ENCODE assay signal across 8 cellular contexts in the genomic region with DNA sequence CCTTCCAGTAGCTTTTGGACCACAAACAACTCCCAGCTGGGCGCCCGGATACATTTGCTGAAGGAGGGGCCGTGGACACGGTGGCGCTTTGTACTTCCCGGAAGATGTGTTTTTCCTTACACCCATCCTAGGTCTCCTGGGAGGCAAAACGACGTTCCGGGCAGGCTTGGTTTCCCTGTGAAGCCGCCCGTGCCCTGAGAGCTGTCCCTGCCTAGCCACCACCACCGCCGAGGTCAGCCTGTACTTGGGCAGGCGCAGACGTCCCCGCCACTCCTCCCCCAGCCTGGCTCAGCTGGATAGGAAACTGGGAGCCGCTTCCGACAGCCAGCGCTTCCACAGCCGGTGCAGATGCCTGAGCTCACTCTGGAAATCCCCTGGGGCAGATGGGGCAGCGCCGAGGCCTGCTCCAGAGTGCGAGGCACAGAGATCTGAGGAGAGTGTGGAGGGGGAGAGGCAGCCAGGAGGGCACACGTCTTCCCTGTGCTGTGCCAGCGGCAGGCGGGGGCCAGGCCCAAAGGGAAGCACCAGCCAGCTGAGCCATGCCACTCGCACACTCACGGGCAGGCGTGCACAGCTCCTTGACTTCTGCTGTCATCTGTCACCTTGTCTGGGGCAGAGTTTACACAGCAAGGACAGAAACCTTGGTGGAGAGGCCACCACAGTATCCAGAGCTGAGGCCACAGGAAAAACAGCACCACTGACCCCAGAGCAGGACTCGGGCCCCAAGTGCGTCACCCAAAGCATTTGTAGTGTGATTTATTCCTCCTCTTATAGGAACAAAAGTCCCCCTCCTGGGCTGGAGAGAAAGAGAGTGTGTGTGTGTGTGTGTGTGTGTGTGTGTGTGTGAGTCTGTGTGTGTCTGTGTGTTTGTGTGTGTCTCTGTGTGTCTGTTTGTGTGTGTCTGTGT. TPM values are rescaled to one million over a fixed set of nuclear protein-coding genes. Genes with fewer than 3 reads are reported as not detected.
DNase-seq lines count a peak whose midpoint lies in the region; ATAC-seq, FAIRE-seq and TF ChIP-seq lines count a peak whose summit lies in the region.

No MANE protein-coding gene starts in this region.

- H3K4me1 ChIP-seq in esophagus squamous epithelium = peaks cover 26 to 89% (median 44%) of the 10 kb centered on the region in 3 donors

- peak overlapping the region; percentile 93 to 99 (median 96) for H3K27ac Mint-ChIP-seq in naive B cell

- no peaks in the 10 kb centered on the region for H3K9me3 ChIP-seq in esophagus squamous epithelium

- peaks cover 70 to 81% (median 78%) of the 10 kb centered on the region in 3 donors for H3K4me1 Mint-ChIP-seq in naive B cell

- peak overlapping the region; percentile 84 to 100 (median 98) for H3K4me3 Mint-ChIP-seq in naive B cell

- no peak for FAIRE-seq in GM19239 (lab: Jason Lieb, UNC)

- POLR2A ChIA-PET in AG04449 (lab: Yijun Ruan, JAX) = interaction anchor here (0.7 to 1.3 kb wide), 3 partner anchors 9 to 144 kb away, joined by 3 read pairs; a partner anchor contains a TSS

- intact Hi-C loops in esophagus squamous epithelium (cut with DNase I) = no loop called here

- H3K27me3 Mint-ChIP-seq in naive B cell = no peaks in the 10 kb centered on the region

- no peaks in the 10 kb centered on the region for H3K36me3 ChIP-seq in H7 (replicated peaks; ENCODE audit: control insufficient read depth, insufficient read depth, low read length)
- no peaks in the 10 kb centered on the region for H3K36me3 ChIP-seq in esophagus squamous epithelium

- TF ChIP-seq CTCF in AG04449 (IDR thresholded peaks at IDR 0.05; ENCODE audit: insufficient read depth, low read length, missing control alignments) (no peak), esophagus squamous epithelium (IDR thresholded peaks at IDR 0.05) (no peak)

- ATAC-seq in SK-N-SH treated with all-trans-retinoic acid at 6 μM for 48 hours (peak; percentile 76), naive B cell (ENCODE audit: low read depth in 2 of 2) (peak; percentile 3 to 4)

- H3K4me3 ChIP-seq in AG04449 (ENCODE audit: low read depth, low read length) (peak overlapping the region; percentile 27), H7 (ENCODE audit: insufficient read depth, low read depth, low read length) (no peak overlapping the region), esophagus squamous epithelium (peak overlapping the region in 3 of 4 donors; percentile 46 to 83 (median 64))

- H3K36me3 Mint-ChIP-seq in naive B cell = peaks cover 0 to 10% of the 10 kb centered on the region in 2 donors

- CTCF ChIA-PET in AG04449 (lab: Yijun Ruan, JAX) = interaction anchor here (1.2 to 34.2 kb wide), 9 partner anchors 9 to 113 kb away, joined by 3 to 1209 read pairs (median 4); a partner anchor contains a TSS

- WGBS in esophagus squamous epithelium, 2 donors = 13 to 21% methylated on average over 3 to 15 of the region's 31 CpGs

- peak overlapping the region; percentile 84 to 94 (median 88) for H3K27ac ChIP-seq in esophagus squamous epithelium

- H3K9me3 Mint-ChIP-seq in naive B cell = no peaks in the 10 kb centered on the region

- DNase-seq in AG04449 (ENCODE audit: low read depth, low spot score) (no peak), H7 (peak; percentile 92), esophagus squamous epithelium (lab: John Stamatoyannopoulos, UW) (no peak), naive B cell (no peak), NCI-H1048 (lab: John Stamatoyannopoulos, UW) (no peak), GM19239 (ENCODE audit: insufficient read length, low spot score) (no peak)
- no peak for DNase-seq in activated effector memory CD4-positive, alpha-beta T cell treated with anti-CD3 and anti-CD28 coated beads, Interleukin-2, amount 50 U/mL, for 16 hours

- peak in 1 of 4 donors; percentile 42 for TF ChIP-seq POLR2A in esophagus squamous epithelium (IDR thresholded peaks at IDR 0.05)

- H3K27me3 ChIP-seq in H7 (ENCODE audit: control insufficient read depth, insufficient read depth, low read length) (no peaks in the 10 kb centered on the region), esophagus squamous epithelium (no peaks in the 10 kb centered on the region)

TF ChIP-seq in SK-N-SH treated with all-trans-retinoic acid at 6 μM for 48 hours, 23 proteins besides CTCF, POLR2A, EP300 and RAD21:
- TF ChIP-seq CSDC2 (CRISPR knock-in tag; IDR thresholded peaks at IDR 0.05) = peak; percentile 60; the same call in 1 of the 2 replicates
- no peak for TF ChIP-seq ESRRG (CRISPR knock-in tag; IDR thresholded peaks at IDR 0.05)
- TF ChIP-seq TCF4 (CRISPR knock-in tag; IDR thresholded peaks at IDR 0.05; ENCODE audit: borderline replicate concordance) = peak; percentile 53; the same call in 1 of the 2 replicates
- TF ChIP-seq, protein P1, sequence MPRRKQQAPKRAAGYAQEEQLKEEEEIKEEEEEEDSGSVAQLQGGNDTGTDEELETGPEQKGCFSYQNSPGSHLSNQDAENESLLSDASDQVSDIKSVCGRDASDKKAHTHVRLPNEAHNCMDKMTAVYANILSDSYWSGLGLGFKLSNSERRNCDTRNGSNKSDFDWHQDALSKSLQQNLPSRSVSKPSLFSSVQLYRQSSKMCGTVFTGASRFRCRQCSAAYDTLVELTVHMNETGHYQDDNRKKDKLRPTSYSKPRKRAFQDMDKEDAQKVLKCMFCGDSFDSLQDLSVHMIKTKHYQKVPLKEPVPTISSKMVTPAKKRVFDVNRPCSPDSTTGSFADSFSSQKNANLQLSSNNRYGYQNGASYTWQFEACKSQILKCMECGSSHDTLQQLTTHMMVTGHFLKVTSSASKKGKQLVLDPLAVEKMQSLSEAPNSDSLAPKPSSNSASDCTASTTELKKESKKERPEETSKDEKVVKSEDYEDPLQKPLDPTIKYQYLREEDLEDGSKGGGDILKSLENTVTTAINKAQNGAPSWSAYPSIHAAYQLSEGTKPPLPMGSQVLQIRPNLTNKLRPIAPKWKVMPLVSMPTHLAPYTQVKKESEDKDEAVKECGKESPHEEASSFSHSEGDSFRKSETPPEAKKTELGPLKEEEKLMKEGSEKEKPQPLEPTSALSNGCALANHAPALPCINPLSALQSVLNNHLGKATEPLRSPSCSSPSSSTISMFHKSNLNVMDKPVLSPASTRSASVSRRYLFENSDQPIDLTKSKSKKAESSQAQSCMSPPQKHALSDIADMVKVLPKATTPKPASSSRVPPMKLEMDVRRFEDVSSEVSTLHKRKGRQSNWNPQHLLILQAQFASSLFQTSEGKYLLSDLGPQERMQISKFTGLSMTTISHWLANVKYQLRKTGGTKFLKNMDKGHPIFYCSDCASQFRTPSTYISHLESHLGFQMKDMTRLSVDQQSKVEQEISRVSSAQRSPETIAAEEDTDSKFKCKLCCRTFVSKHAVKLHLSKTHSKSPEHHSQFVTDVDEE (CRISPR knock-in tag; IDR thresholded peaks at IDR 0.05) = peak; percentile 75; the same call in 1 of the 2 replicates
- 0 out of 2 replicates have a peak, but pooled peaks have one; percentile 56 for TF ChIP-seq ZFP3 (CRISPR knock-in tag; IDR thresholded peaks at IDR 0.05)
- TF ChIP-seq, protein P2, sequence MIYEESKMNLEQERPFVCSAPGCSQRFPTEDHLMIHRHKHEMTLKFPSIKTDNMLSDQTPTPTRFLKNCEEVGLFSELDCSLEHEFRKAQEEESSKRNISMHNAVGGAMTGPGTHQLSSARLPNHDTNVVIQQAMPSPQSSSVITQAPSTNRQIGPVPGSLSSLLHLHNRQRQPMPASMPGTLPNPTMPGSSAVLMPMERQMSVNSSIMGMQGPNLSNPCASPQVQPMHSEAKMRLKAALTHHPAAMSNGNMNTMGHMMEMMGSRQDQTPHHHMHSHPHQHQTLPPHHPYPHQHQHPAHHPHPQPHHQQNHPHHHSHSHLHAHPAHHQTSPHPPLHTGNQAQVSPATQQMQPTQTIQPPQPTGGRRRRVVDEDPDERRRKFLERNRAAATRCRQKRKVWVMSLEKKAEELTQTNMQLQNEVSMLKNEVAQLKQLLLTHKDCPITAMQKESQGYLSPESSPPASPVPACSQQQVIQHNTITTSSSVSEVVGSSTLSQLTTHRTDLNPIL (CRISPR knock-in tag; IDR thresholded peaks at IDR 0.05; ENCODE audit: low read depth) = no peak
TF ChIP-seq in SK-N-SH treated with all-trans-retinoic acid at 6 μM for 48 hours: peak in this region for 4.

RNA-seq across cellular contexts. Expression of a gene that starts 3.0 kb away (rescaled TPM):
- total RNA-seq in H7 (2014; rRNA removed; shearing (Covaris generic)) = 23.0 and 34.3 TPM in 2 replicates
- total RNA-seq in esophagus squamous epithelium = 10 to 100 TPM; 27.0 to 38.5 (median 33.7) TPM
- polyA plus RNA-seq in naive B cell (ENCODE audit: low read depth in 6 of 6) = 100 to 1,000 TPM in 1 of 6 donors, 10 to 100 TPM in 5; 44.0 to 148 (median 51.7) TPM

RNA-seq across cellular contexts. Expression of a gene that starts 30.8 kb away (rescaled TPM):
- total RNA-seq in H7 (2014; rRNA removed; shearing (Covaris generic)) = 0.17 TPM in 1 of 2 replicates, not detected in the other
- total RNA-seq in esophagus squamous epithelium = not detected
- polyA plus RNA-seq in naive B cell (ENCODE audit: low read depth in 6 of 6) = 1 to 10 TPM in 1 of 6 donors, under 1 TPM in 2, not detected in 3; 0.24 to 1.2 (median 0.43) TPM

RNA-seq across cellular contexts. Expression of a gene that starts 39.3 kb away (rescaled TPM):
- 1.4 and 3.5 TPM in 2 replicates for total RNA-seq in H7 (2014; rRNA removed; shearing (Covaris generic))
- 10 to 100 TPM in 2 of 4 donors, 1 to 10 TPM in 2; 1.3 to 12.8 (median 6.9) TPM for total RNA-seq in esophagus squamous epithelium
- 1 to 10 TPM in 2 of 6 donors, under 1 TPM in 4; 0.21 to 2.4 (median 0.79) TPM for polyA plus RNA-seq in naive B cell (ENCODE audit: low read depth in 6 of 6)

RNA-seq across cellular contexts. Expression of a gene that starts 41.6 kb away (rescaled TPM):
- 0.70 and 0.83 TPM in 2 replicates for total RNA-seq in H7 (2014; rRNA removed; shearing (Covaris generic))
- 1 to 10 TPM in 2 of 4 donors, under 1 TPM in 1, not detected in 1; 0.73 to 2.5 (median 1.4) TPM for total RNA-seq in esophagus squamous epithelium
- 10 to 100 TPM; 21.6 to 54.4 (median 34.3) TPM for polyA plus RNA-seq in naive B cell (ENCODE audit: low read depth in 6 of 6)

RNA-seq across cellular contexts. Expression of a gene that starts 45.3 kb away (rescaled TPM):
- total RNA-seq in H7 (2014; rRNA removed; shearing (Covaris generic)) = 52.2 and 58.7 TPM in 2 replicates
- total RNA-seq in esophagus squamous epithelium = 10 to 100 TPM; 11.9 to 19.8 (median 16.3) TPM
- polyA plus RNA-seq in naive B cell (ENCODE audit: low read depth in 6 of 6) = 10 to 100 TPM; 11.0 to 26.0 (median 16.4) TPM
